ENCODE assay signal across 13 cellular contexts in genomic region chr3:99686469-99686868, GRCh38. TPM values are rescaled to one million over a fixed set of nuclear protein-coding genes. Genes with fewer than 3 reads are reported as not detected.
"Had no signal": no experiment of that assay in that cellular context is flagged by ENCODE, and none has a peak within 500 bp of the region (broad histone marks: within the 10 kb centered on the region; RNA-seq: fewer than 3 reads in every experiment).

No MANE protein-coding gene starts in this region.

- H3K27ac Mint-ChIP-seq: activated CD4-positive, alpha-beta memory T cell treated with anti-CD3 and anti-CD28 coated beads for 36 hours; activated CD4-positive, alpha-beta T cell treated with anti-CD3 and anti-CD28 coated beads for 36 hours; activated CD8-positive, alpha-beta memory T cell treated with anti-CD3 and anti-CD28 coated beads, Interleukin-2, amount 10 ng/mL, durations not matched to agents 7 days and 5 days; activated naive CD4-positive, alpha-beta T cell treated with anti-CD3 and anti-CD28 coated beads for 36 hours; activated T-helper 17 cell treated with anti-CD3 and anti-CD28 coated beads, Interleukin-2, amount 50 U/mL, for 72 hours; nephron progenitor cell; progenitor cell of endocrine pancreas had no signal

- H3K9me3 ChIP-seq: left lung, thyroid gland had no signal

- DNase-seq: cortex of kidney; stimulated activated naive CD4-positive, alpha-beta T cell treated with Interleukin-2 at 50 U/mL for 16 hours had no signal

- H3K4me3 ChIP-seq: left lung, thyroid gland had no signal

- H3K4me3 Mint-ChIP-seq: activated CD4-positive, alpha-beta memory T cell treated with anti-CD3 and anti-CD28 coated beads for 36 hours; activated CD4-positive, alpha-beta T cell treated with anti-CD3 and anti-CD28 coated beads for 36 hours; activated CD8-positive, alpha-beta memory T cell treated with anti-CD3 and anti-CD28 coated beads, Interleukin-2, amount 10 ng/mL, durations not matched to agents 7 days and 5 days; activated naive CD4-positive, alpha-beta T cell treated with anti-CD3 and anti-CD28 coated beads for 36 hours; activated T-helper 17 cell treated with anti-CD3 and anti-CD28 coated beads, Interleukin-2, amount 50 U/mL, for 72 hours; central memory CD8-positive, alpha-beta T cell; nephron progenitor cell had no signal

- H3K36me3 ChIP-seq: left lung, thyroid gland had no signal

- H3K27me3 ChIP-seq: brain microvascular endothelial cell, left lung, thyroid gland had no signal

- H3K9me3 Mint-ChIP-seq: activated CD4-positive, alpha-beta memory T cell treated with anti-CD3 and anti-CD28 coated beads for 36 hours; activated naive CD4-positive, alpha-beta T cell treated with anti-CD3 and anti-CD28 coated beads for 36 hours; activated T-helper 17 cell treated with anti-CD3 and anti-CD28 coated beads, Interleukin-2, amount 50 U/mL, for 72 hours; central memory CD8-positive, alpha-beta T cell; nephron progenitor cell had no signal

- H3K36me3 Mint-ChIP-seq: activated CD4-positive, alpha-beta memory T cell treated with anti-CD3 and anti-CD28 coated beads for 36 hours; activated CD8-positive, alpha-beta memory T cell treated with anti-CD3 and anti-CD28 coated beads, Interleukin-2, amount 10 ng/mL, durations not matched to agents 7 days and 5 days had no signal

- H3K4me1 Mint-ChIP-seq: activated CD4-positive, alpha-beta T cell treated with anti-CD3 and anti-CD28 coated beads for 36 hours; activated CD8-positive, alpha-beta memory T cell treated with anti-CD3 and anti-CD28 coated beads, Interleukin-2, amount 10 ng/mL, durations not matched to agents 7 days and 5 days; activated T-helper 17 cell treated with anti-CD3 and anti-CD28 coated beads, Interleukin-2, amount 50 U/mL, for 72 hours; central memory CD8-positive, alpha-beta T cell; nephron progenitor cell had no signal

- ATAC-seq: activated CD4-positive, alpha-beta T cell treated with anti-CD3 and anti-CD28 coated beads for 36 hours; activated CD8-positive, alpha-beta memory T cell treated with anti-CD3 and anti-CD28 coated beads, Interleukin-2, amount 10 ng/mL, durations not matched to agents 7 days and 5 days; activated T-helper 17 cell treated with anti-CD3 and anti-CD28 coated beads, Interleukin-2, amount 50 U/mL, for 72 hours had no signal

RNA-seq across cellular contexts. Expression of gene COL8A1, which starts 48.1 kb away (rescaled TPM):
- total RNA-seq: activated CD4-positive, alpha-beta memory T cell treated with anti-CD3 and anti-CD28 coated beads for 36 hours; activated CD4-positive, alpha-beta T cell treated with anti-CD3 and anti-CD28 coated beads for 36 hours; progenitor cell of endocrine pancreas had no signal
